Comparison of ENCODE assay signal across 8 cellular contexts in the genomic region with DNA sequence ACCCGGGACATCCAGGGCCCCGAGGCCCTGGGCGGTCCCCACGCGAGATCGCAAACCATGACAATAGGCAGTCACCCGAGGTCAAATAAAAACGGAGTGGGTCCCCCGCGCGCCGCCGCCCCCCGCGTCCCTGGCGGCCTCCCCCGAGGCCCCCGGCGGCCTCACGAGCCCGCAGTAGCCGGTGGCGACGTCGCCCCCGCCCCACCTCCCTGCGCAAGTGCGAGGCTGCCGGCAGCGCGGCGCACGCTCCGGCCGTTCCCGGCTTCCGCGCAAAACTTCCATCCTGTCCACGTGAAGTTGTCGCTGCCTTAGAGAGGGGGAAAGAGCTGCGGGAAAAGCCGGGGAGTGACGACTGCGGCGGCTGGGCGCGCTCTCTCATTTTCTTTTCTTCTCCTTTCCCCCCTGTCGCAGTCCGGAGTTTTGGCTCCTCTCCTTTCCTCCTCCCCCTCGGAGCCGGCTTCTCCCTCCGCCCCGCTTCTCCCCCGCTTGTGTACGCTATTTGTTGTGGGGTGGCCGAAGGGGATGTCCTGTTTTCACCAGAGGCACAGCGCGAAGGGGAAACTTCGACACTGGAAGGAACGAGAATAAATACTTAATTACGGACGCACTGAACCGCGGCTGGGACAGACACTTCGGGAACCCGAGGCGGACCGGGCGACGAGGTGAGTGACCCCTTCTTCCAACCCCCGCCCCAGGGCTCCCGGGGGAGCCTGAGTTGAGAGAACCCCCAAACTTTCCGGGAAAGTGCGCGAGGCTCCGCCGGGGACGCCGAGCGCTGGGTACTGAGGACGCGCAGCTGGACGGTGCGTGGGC. TPM values are rescaled to one million over a fixed set of nuclear protein-coding genes. Genes with fewer than 3 reads are reported as not detected.
DNase-seq lines count a peak whose midpoint lies in the region; ATAC-seq and TF ChIP-seq lines count a peak whose summit lies in the region.

A gene with protein sequence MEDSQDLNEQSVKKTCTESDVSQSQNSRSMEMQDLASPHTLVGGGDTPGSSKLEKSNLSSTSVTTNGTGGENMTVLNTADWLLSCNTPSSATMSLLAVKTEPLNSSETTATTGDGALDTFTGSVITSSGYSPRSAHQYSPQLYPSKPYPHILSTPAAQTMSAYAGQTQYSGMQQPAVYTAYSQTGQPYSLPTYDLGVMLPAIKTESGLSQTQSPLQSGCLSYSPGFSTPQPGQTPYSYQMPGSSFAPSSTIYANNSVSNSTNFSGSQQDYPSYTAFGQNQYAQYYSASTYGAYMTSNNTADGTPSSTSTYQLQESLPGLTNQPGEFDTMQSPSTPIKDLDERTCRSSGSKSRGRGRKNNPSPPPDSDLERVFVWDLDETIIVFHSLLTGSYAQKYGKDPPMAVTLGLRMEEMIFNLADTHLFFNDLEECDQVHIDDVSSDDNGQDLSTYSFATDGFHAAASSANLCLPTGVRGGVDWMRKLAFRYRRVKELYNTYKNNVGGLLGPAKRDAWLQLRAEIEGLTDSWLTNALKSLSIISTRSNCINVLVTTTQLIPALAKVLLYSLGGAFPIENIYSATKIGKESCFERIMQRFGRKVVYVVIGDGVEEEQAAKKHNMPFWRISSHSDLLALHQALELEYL (plus strand): TSS at position 270 of the 813 bp plus-strand sequence. CDS start 33,424 bp downstream, outside the sequence.

- H3K9me3 Mint-ChIP-seq in naive thymus-derived CD8-positive, alpha-beta T cell = no peaks in the 10 kb centered on the region

- no peak for TF ChIP-seq CTCF in fibroblast of mammary gland (conservative IDR thresholded peaks at IDR 0.05; ENCODE audit: control insufficient read depth, insufficient read depth, low read depth, low read length)

- peak within 1 kb of the TSS; percentile 47 for H3K9ac ChIP-seq in ES-I3 (ENCODE audit: low read depth, low read length)

- peak within 1 kb of the TSS in 7 of 10 donors; percentile 8 to 58 (median 42) for H3K4me3 Mint-ChIP-seq in naive thymus-derived CD8-positive, alpha-beta T cell

- ATAC-seq in naive thymus-derived CD8-positive, alpha-beta T cell = no peak
- no peak for ATAC-seq in GM19463 (IDR thresholded peaks at IDR 0.05; ENCODE audit: unreplicated experiment)
- ATAC-seq in HG03460 (IDR thresholded peaks at IDR 0.05; ENCODE audit: unreplicated experiment) = no peak
- ATAC-seq in GM21381 (IDR thresholded peaks at IDR 0.05; ENCODE audit: unreplicated experiment) = no peak

- peaks cover 4 to 23% (median 11%) of the 10 kb centered on the region in 4 donors for H3K4me1 Mint-ChIP-seq in naive thymus-derived CD8-positive, alpha-beta T cell

- POLR2A ChIA-PET in naive thymus-derived CD8-positive, alpha-beta T cell (lab: Charles Lee) = no interaction called here

- H3K9me3 ChIP-seq in ES-I3 (ENCODE audit: control insufficient read depth, insufficient read depth, low read length) = no peaks in the 10 kb centered on the region

- DNase-seq in NCI-H69 (lab: John Stamatoyannopoulos, UW) = peak; percentile 47
- DNase-seq in fibroblast of mammary gland (ENCODE audit: low read depth) = peak; percentile 15
- DNase-seq in naive thymus-derived CD8-positive, alpha-beta T cell = no peak
- no peak for DNase-seq in NCI-H187 (lab: John Stamatoyannopoulos, UW)

- H3K27ac Mint-ChIP-seq in naive thymus-derived CD8-positive, alpha-beta T cell = no peak within 1 kb of the TSS

- peak within 1 kb of the TSS; percentile 25 for H3K4me3 ChIP-seq in fibroblast of mammary gland (ENCODE audit: control insufficient read depth, low read depth, low read length)

- H3K36me3 ChIP-seq in ES-I3 (ENCODE audit: insufficient read depth, low read length) = no peaks in the 10 kb centered on the region

- peaks cover 4% of the 10 kb centered on the region; the same call in 1 of the 2 replicates for H3K4me1 ChIP-seq in ES-I3 (ENCODE audit: insufficient read depth, low read length)

- H3K27me3 Mint-ChIP-seq in naive thymus-derived CD8-positive, alpha-beta T cell = peaks cover 27 to 67% (median 31%) of the 10 kb centered on the region in 5 donors

- no peaks in the 10 kb centered on the region for H3K36me3 Mint-ChIP-seq in naive thymus-derived CD8-positive, alpha-beta T cell

RNA-seq across cellular contexts. Expression of the gene that starts here (rescaled TPM):
- not detected for total RNA-seq in naive thymus-derived CD8-positive, alpha-beta T cell
- polyA plus RNA-seq in naive thymus-derived CD8-positive, alpha-beta T cell = not detected

Comparison
In these comparisons a context has a peak if more than half of its experiments do, and no peak if none do; other contexts are left out.
1. DNase-seq: peak in NCI-H69 (single experiment) and fibroblast of mammary gland (single experiment); none in naive thymus-derived CD8-positive, alpha-beta T cell (0 of 10) and NCI-H187 (0 of 2).